Comparison of ENCODE assay signal across 8 cellular contexts in genomic region chr17:79836952-79837887, GRCh38. TPM values are rescaled to one million over a fixed set of nuclear protein-coding genes. Genes with fewer than 3 reads are reported as not detected.
DNase-seq lines count a peak whose midpoint lies in the region; ATAC-seq, FAIRE-seq and TF ChIP-seq lines count a peak whose summit lies in the region.

No MANE protein-coding gene starts in this region.

- peak overlapping the region; percentile 64 for H3K4me3 ChIP-seq in bronchial epithelial cell (ENCODE audit: low read depth, low read length)

- no peak overlapping the region for H4K91ac ChIP-seq in H9 (ENCODE audit: insufficient read length, low read depth, low read length)

- no peaks in the 10 kb centered on the region for H3K9me3 ChIP-seq in H9 (ENCODE audit: control insufficient read depth, low read depth, low read length)

- H3K14ac ChIP-seq in H9 (ENCODE audit: insufficient read depth, low read length), result peak overlapping the region; percentile 53; the same call in 1 of the 2 replicates

- no peak overlapping the region for H3K23ac ChIP-seq in H9 (ENCODE audit: insufficient read length, low read depth, low read length)

- no peak overlapping the region for H2AFZ ChIP-seq in H9 (ENCODE audit: low read length)

- H3T11ph ChIP-seq in H9 (ENCODE audit: low read length), result no peak overlapping the region

- no CpG with 5 or more reads among the region's 41 CpGs for WGBS in H9 (ENCODE audit: extremely low coverage, insufficient read length, low lambda C conversion rate)

- H3K4me2 ChIP-seq in H9 (ENCODE audit: insufficient read depth, insufficient read length, low read length), result peak overlapping the region; percentile 86

- no peak overlapping the region for H3K27ac Mint-ChIP-seq in H9

- no peak for TF ChIP-seq CTCF in H9 (conservative IDR thresholded peaks at IDR 0.05)
- TF ChIP-seq CTCF in bronchial epithelial cell (IDR thresholded peaks at IDR 0.05; ENCODE audit: insufficient read depth, low read length, severe bottlenecking), result peak; percentile 39

- ATAC-seq in left lobe of liver (peak; percentile 47), GM21825 (IDR thresholded peaks at IDR 0.05; ENCODE audit: unreplicated experiment) (no peak), HG03139 (IDR thresholded peaks at IDR 0.05; ENCODE audit: unreplicated experiment) (no peak)

- DNase-seq in DMS153 treated with DMSO at 0.1 percent for 48 hours (lab: John Stamatoyannopoulos, UW; ENCODE audit: unreplicated experiment) (peak; percentile 37), H9 (peak; percentile 88), RCC 7860 (ENCODE audit: low spot score) (peak; percentile 47), bronchial epithelial cell (ENCODE audit: low read depth) (peak; percentile 79), left lobe of liver (ENCODE audit: low spot score) (peak; percentile 96)
- peak; percentile 17 for DNase-seq in stimulated activated naive CD4-positive, alpha-beta T cell treated with Interleukin-2 at 50 U/mL for 16 hours (lab: John Stamatoyannopoulos, UW)

- no peak overlapping the region for H3K9ac ChIP-seq in H9 (ENCODE audit: extremely low read depth, insufficient read length, low read length)

- H3K56ac ChIP-seq in H9 (ENCODE audit: insufficient read length, low read depth, low read length), result no peak overlapping the region

- no peak for FAIRE-seq in RCC 7860 (lab: Jason Lieb, UNC)
- peak; percentile 18 for FAIRE-seq in bronchial epithelial cell (lab: Jason Lieb, UNC)

- H3K4me1 ChIP-seq in H9 (ENCODE audit: insufficient read depth, low read length), result no peaks in the 10 kb centered on the region; the same call in 1 of the 2 replicates

- no peak overlapping the region for H3K27ac ChIP-seq in H9 (ENCODE audit: insufficient read length, low read depth, low read length)

- no peaks in the 10 kb centered on the region for H3K79me2 ChIP-seq in H9 (ENCODE audit: insufficient read depth, low read length)

- H4K5ac ChIP-seq in H9 (ENCODE audit: insufficient read length, low read depth, low read length), result no peak overlapping the region

- H2BK20ac ChIP-seq in H9 (ENCODE audit: low read depth, low read length, poor library complexity, severe bottlenecking), result no peak overlapping the region

- peaks cover 2 to 5% of the 10 kb centered on the region in 2 experiments; a peak in 3 of 5 replicates for H3K9me3 Mint-ChIP-seq in H9

- peaks cover 27% of the 10 kb centered on the region for H3K36me3 ChIP-seq in bronchial epithelial cell (ENCODE audit: control insufficient read depth, insufficient read depth, low read length)

- no peak overlapping the region for H2BK12ac ChIP-seq in H9 (ENCODE audit: insufficient read length, low read depth, low read length)

- no peak overlapping the region for H2BK15ac ChIP-seq in H9 (ENCODE audit: low read depth, low read length)

- H3K4ac ChIP-seq in H9 (ENCODE audit: low read depth, low read length), result no peak overlapping the region

- no peaks in the 10 kb centered on the region; a peak in 1 of 7 replicates for H3K36me3 Mint-ChIP-seq in H9 (ENCODE audit: insufficient read depth in 1 of 3, low read depth in 3 of 3)

- H4K20me1 ChIP-seq in H9 (ENCODE audit: control insufficient read depth, insufficient read depth, insufficient read length), result no peaks in the 10 kb centered on the region

- H2BK120ac ChIP-seq in H9 (ENCODE audit: low read depth, low read length, poor library complexity, severe bottlenecking), result no peak overlapping the region

- peaks cover 89% of the 10 kb centered on the region for H3K27me3 Mint-ChIP-seq in H9 (ENCODE audit: low read depth)

- peak overlapping the region; percentile 53 for H3K18ac ChIP-seq in H9 (ENCODE audit: insufficient read length, low read depth, low read length)

- no peak overlapping the region for H4K8ac ChIP-seq in H9 (replicated peaks; ENCODE audit: insufficient read length, low read depth, low read length)

- no peak overlapping the region for H2BK5ac ChIP-seq in H9 (ENCODE audit: insufficient read length, low read length)

- peaks cover 37% of the 10 kb centered on the region for H3K23me2 ChIP-seq in H9 (ENCODE audit: insufficient read length, low read depth, low read length, poor library complexity, severe bottlenecking)

- H3K4me3 Mint-ChIP-seq in H9, result peak overlapping the region; percentile 66 to 85

- peaks cover 27 to 46% of the 10 kb centered on the region in 2 experiments for H3K4me1 Mint-ChIP-seq in H9

- H3K27me3 ChIP-seq in H9 (ENCODE audit: insufficient read depth, low read length), result peaks cover 64% of the 10 kb centered on the region
- H3K27me3 ChIP-seq in bronchial epithelial cell (ENCODE audit: control insufficient read depth, insufficient read depth, low read length), result peaks cover 20% of the 10 kb centered on the region

- no peak overlapping the region for H2AK5ac ChIP-seq in H9 (ENCODE audit: insufficient read length, low read length)

- H3K79me1 ChIP-seq in H9 (ENCODE audit: insufficient read depth, low read depth, low read length, poor library complexity, severe bottlenecking), result no peaks in the 10 kb centered on the region

RNA-seq across cellular contexts. Expression of gene CBX4, which starts 2.0 kb away (rescaled TPM):
- total RNA-seq in H9 (2021) (5.1 and 6.2 TPM in 2 replicates), bronchial epithelial cell (43.4 and 86.8 TPM in 2 replicates), left lobe of liver (14.8 TPM)

RNA-seq across cellular contexts. Expression of gene CBX8, which starts 40.3 kb away (rescaled TPM):
- total RNA-seq in H9 (2021) (1.2 and 2.9 TPM in 2 replicates), bronchial epithelial cell (2.6 and 2.7 TPM in 2 replicates), left lobe of liver (3.7 TPM)

RNA-seq across cellular contexts. Expression of gene CBX2, which starts 59.3 kb away (rescaled TPM):
- total RNA-seq in H9 (2021), result 77.4 and 79.4 TPM in 2 replicates
- 1.1 and 2.3 TPM in 2 replicates for total RNA-seq in bronchial epithelial cell
- 0.75 TPM for total RNA-seq in left lobe of liver

Comparison
In these comparisons a context has a peak if more than half of its experiments do, and no peak if none do; other contexts are left out.
1. DNase-seq: peak in every context shown above with its lines; median percentile 96 in left lobe of liver; 88 in H9; 79 in bronchial epithelial cell; 47 in RCC 7860; 37 in DMS153 treated with DMSO at 0.1 percent for 48 hours; 17 in stimulated activated naive CD4-positive, alpha-beta T cell treated with Interleukin-2 at 50 U/mL for 16 hours.
2. RNA of gene CBX2, which starts 59.3 kb away (total RNA-seq): 77.4 to 79.4 TPM in H9; 1.1 to 2.3 TPM in bronchial epithelial cell and 0.75 TPM in left lobe of liver (single experiment); every median in the first group is over 10 times any median in the second.